Comparison of ENCODE assay signal across 10 cellular contexts in genomic region chr9:123678038-123678877, GRCh38.
DNase-seq lines count a peak whose midpoint lies in the region; ATAC-seq and TF ChIP-seq lines count a peak whose summit lies in the region.
"Had no signal": no experiment of that assay in that cellular context is flagged by ENCODE, and none has a peak within 500 bp of the region (broad histone marks: within the 10 kb centered on the region; RNA-seq: fewer than 3 reads in every experiment).

No MANE protein-coding gene starts in this region.

- H3F3A ChIP-seq in SU-DHL-6 (ENCODE audit: insufficient read depth): peaks cover 8% of the 10 kb centered on the region; the same call in 1 of the 2 replicates

- H3K9me2 ChIP-seq in SU-DHL-6 (replicated peaks; ENCODE audit: insufficient read depth, low read length): no peaks in the 10 kb centered on the region

- H2AFZ ChIP-seq in SU-DHL-6 (ENCODE audit: low read depth, low read length, severe bottlenecking): peak overlapping the region; percentile 10

- H3K79me2 ChIP-seq in SU-DHL-6 (ENCODE audit: insufficient read depth, low read length): no peaks in the 10 kb centered on the region

- TF ChIP-seq CTCF in SU-DHL-6 (IDR thresholded peaks at IDR 0.05; ENCODE audit: insufficient read depth, low read length, poor library complexity, severe bottlenecking): no peak

- peaks cover 14 to 22% of the 10 kb centered on the region in 2 donors for H3K4me1 ChIP-seq in mucosa of rectum (ENCODE audit: control insufficient read depth in 2 of 2, insufficient read depth in 2 of 2, low read length in 2 of 2)

- H4K20me1 ChIP-seq in SU-DHL-6 (ENCODE audit: low read depth, low read length): no peaks in the 10 kb centered on the region

- ATAC-seq in sciatic nerve (no peak), HG03159 (IDR thresholded peaks at IDR 0.05; ENCODE audit: unreplicated experiment) (no peak)

- H3K27me3 ChIP-seq in SU-DHL-6 (ENCODE audit: low read length) (no peaks in the 10 kb centered on the region), mucosa of rectum (ENCODE audit: control insufficient read depth in 2 of 2, insufficient read depth in 2 of 2, low read length in 2 of 2) (no peaks in the 10 kb centered on the region)

- peak overlapping the region; percentile 71 for H3K27ac ChIP-seq in SU-DHL-6 (ENCODE audit: low read depth, low read length)
- H3K27ac ChIP-seq in mucosa of rectum (ENCODE audit: low read depth in 2 of 2, low read length in 2 of 2): peak overlapping the region; percentile 28 to 65

- H3K9ac ChIP-seq in SU-DHL-6 (ENCODE audit: low read length): peak overlapping the region; percentile 24
- H3K9ac ChIP-seq in mucosa of rectum (ENCODE audit: low read depth in 1 of 2, low read length in 2 of 2): no peak overlapping the region

- H3K4me3 ChIP-seq in SU-DHL-6 (ENCODE audit: insufficient read depth, low read length, poor library complexity, severe bottlenecking) (no peak overlapping the region), mucosa of rectum (ENCODE audit: low read length in 2 of 2) (no peak overlapping the region)

- peak; percentile 95 for DNase-seq in DMS53 (lab: John Stamatoyannopoulos, UW)
- peak; percentile 50 to 63 for DNase-seq in NCI-H1930 (lab: John Stamatoyannopoulos, UW)
- no peak for DNase-seq in sciatic nerve (ENCODE audit: low spot score)
- no peak for DNase-seq in activated CD4-positive, alpha-beta T cell treated with anti-CD3 and anti-CD28 coated beads, Interleukin-2, amount 50 U/mL, for 48 hours
- no peak for DNase-seq in activated gamma-delta T cell (lab: John Stamatoyannopoulos, UW)
- DNase-seq: activated CD4-positive, alpha-beta T cell treated with anti-CD3 and anti-CD28 coated beads for 1 hour; activated naive CD4-positive, alpha-beta T cell treated with anti-CD3 and anti-CD28 coated beads, Interleukin-2, amount 10 ng/mL, durations not matched to agents 7 days and 5 days had no signal

- H3K9me3 ChIP-seq in SU-DHL-6 (ENCODE audit: insufficient read depth, low read length): no peaks in the 10 kb centered on the region
- H3K9me3 ChIP-seq in mucosa of rectum (ENCODE audit: control insufficient read depth in 2 of 2, low read length in 2 of 2): no peaks in the 10 kb centered on the region

- H3K36me3 ChIP-seq in SU-DHL-6 (ENCODE audit: low read length): no peaks in the 10 kb centered on the region
- H3K36me3 ChIP-seq in mucosa of rectum (ENCODE audit: control insufficient read depth in 2 of 2, insufficient read depth in 2 of 2, low read length in 2 of 2): no peaks in the 10 kb centered on the region

- H3K4me2 ChIP-seq in SU-DHL-6 (ENCODE audit: low read depth, low read length, poor library complexity, severe bottlenecking): peak overlapping the region; percentile 49

- intact Hi-C loops in sciatic nerve (cut with DNase I): no loop called here

Comparison
In these comparisons a context has a peak if more than half of its experiments do, and no peak if none do; other contexts are left out.
1. DNase-seq: peak in DMS53 (single experiment) and NCI-H1930 (2 of 2); none in sciatic nerve (single experiment), activated CD4-positive, alpha-beta T cell treated with anti-CD3 and anti-CD28 coated beads, Interleukin-2, amount 50 U/mL, for 48 hours (0 of 2) and activated gamma-delta T cell (single experiment).